Comparison of ENCODE assay signal across 8 cellular contexts in genomic region chr2:224946911-224947310, GRCh38.
DNase-seq lines count a peak whose midpoint lies in the region; ATAC-seq and TF ChIP-seq lines count a peak whose summit lies in the region.

No MANE protein-coding gene starts in this region.

- peak; percentile 70 for ATAC-seq in GM18867 (IDR thresholded peaks at IDR 0.05; ENCODE audit: unreplicated experiment)
- peak; percentile 73 for ATAC-seq in HG03060 (IDR thresholded peaks at IDR 0.05; ENCODE audit: low read depth, unreplicated experiment)

- peak overlapping the region; percentile 38 for H3K4me3 ChIP-seq in fibroblast of pulmonary artery (replicated peaks; ENCODE audit: low read depth, low read length)

- TF ChIP-seq CTCF in fibroblast of pulmonary artery (IDR thresholded peaks at IDR 0.05; ENCODE audit: low read length, missing control alignments) = no peak

- DNase-seq in A172 (ENCODE audit: low spot score) (peak; percentile 78), SIG-M5 (lab: John Stamatoyannopoulos, UW) (peak; percentile 88), fibroblast of pulmonary artery (ENCODE audit: low read depth) (peak; percentile 82), NCI-H1930 (lab: John Stamatoyannopoulos, UW) (no peak), NCI-H82 (lab: John Stamatoyannopoulos, UW) (no peak), DMS79 (lab: John Stamatoyannopoulos, UW) (no peak)

Comparison
In these comparisons a context has a peak if more than half of its experiments do, and no peak if none do; other contexts are left out.
1. DNase-seq: peak in A172 (single experiment), SIG-M5 (single experiment) and fibroblast of pulmonary artery (single experiment); none in NCI-H1930 (0 of 2), NCI-H82 (single experiment) and DMS79 (single experiment).